10 cellular contexts compared by ENCODE assay signal in the genomic region with DNA sequence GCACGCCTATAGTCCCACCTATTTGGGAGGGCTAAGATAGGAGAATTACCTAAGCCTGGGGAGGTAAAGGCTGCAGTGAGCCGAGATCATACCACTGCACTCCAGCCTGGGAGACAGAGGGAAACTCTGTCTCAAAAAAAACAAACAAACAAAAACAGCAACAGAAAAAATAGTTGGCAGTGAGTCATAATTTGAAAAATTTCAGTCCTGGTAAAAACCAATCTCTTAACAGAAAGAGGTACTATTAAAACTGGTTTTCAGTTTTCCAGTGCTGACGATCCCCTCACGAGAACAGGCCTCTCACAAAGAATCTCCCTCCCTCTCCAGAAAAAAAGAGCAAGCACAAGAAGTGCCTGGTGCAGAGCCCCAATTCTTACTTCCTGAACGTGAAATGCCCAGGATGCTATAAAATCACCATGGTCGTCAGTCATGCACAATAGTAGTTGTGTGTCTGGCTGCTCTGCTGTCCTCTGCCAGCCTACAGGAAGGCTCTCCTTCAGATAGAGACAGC. TPM values are rescaled to one million over a fixed set of nuclear protein-coding genes. Genes with fewer than 3 reads are reported as not detected.
A peak's percentile ranks its signal among the peaks of the same experiment; 100 is the strongest.
DNase-seq lines count a peak whose midpoint lies in the region; ATAC-seq and TF ChIP-seq lines count a peak whose summit lies in the region.
"Had no signal": no experiment of that assay in that cellular context is flagged by ENCODE, and none has a peak within 500 bp of the region (broad histone marks: within the 10 kb centered on the region; RNA-seq: fewer than 3 reads in every experiment).

No MANE protein-coding gene starts in this region.

- H2BK15ac ChIP-seq in IMR-90 (ENCODE audit: low read depth, low read length), result 0 out of 3 replicates have a peak overlapping the region, but pooled peaks have one; percentile 30

- no peak for TF ChIP-seq RAD21 in IMR-90 (IDR thresholded peaks at IDR 0.05; ENCODE audit: low read length)

- peak overlapping the region; percentile 67 for H3K9ac ChIP-seq in IMR-90 (ENCODE audit: low read depth, low read length)

- peak overlapping the region; percentile 92 for H4K5ac ChIP-seq in IMR-90 (ENCODE audit: low read depth, low read length)

- H3K23ac ChIP-seq in IMR-90 (ENCODE audit: low read depth, low read length), result peak overlapping the region; percentile 21; the same call in 1 of the 2 replicates

- H2BK5ac ChIP-seq in IMR-90 (ENCODE audit: low read depth, low read length, poor library complexity, severe bottlenecking), result peak overlapping the region; percentile 76

- POLR2A ChIA-PET in IMR-90 (lab: Charles Lee; ENCODE audit: unreplicated experiment), result no interaction called here

- in situ Hi-C loops in IMR-90 (cut with MboI; ENCODE audit: low sequenced_read_pairs), result no loop called here

- peak overlapping the region; percentile 28; the same call in 1 of the 2 replicates for H4K91ac ChIP-seq in IMR-90 (ENCODE audit: insufficient read depth, low read depth, low read length)

- H2BK20ac ChIP-seq in IMR-90 (ENCODE audit: low read depth, low read length), result peak overlapping the region; percentile 22

- peaks cover 93% of the 10 kb centered on the region for H4K20me1 ChIP-seq in IMR-90 (ENCODE audit: insufficient read depth, low read length)

- CTCF ChIA-PET in IMR-90 (lab: Yijun Ruan, JAX), result interaction anchor here (1.3 kb wide), 1 partner anchor 113 kb away, joined by 3 read pairs; no protein-coding TSS in a partner anchor

- no CpG with 5 or more reads among the region's 6 CpGs for WGBS in IMR-90 (ENCODE audit: extremely low coverage in 2 of 2, insufficient read length in 1 of 2), 2 experiments
- 51 to 54% methylated on average over 6 of the region's 6 CpGs for WGBS in lung, 2 donors
- 50% methylated on average over 6 of the region's 6 CpGs for WGBS in suprapubic skin

- peak overlapping the region; percentile 76 for H3K4me2 ChIP-seq in IMR-90 (ENCODE audit: low read depth, low read length)

- H3K27me3 ChIP-seq in IMR-90 (ENCODE audit: control insufficient read depth, insufficient read depth, low read length) (no peaks in the 10 kb centered on the region), lung (ENCODE audit: control insufficient read depth, insufficient read depth) (no peaks in the 10 kb centered on the region), suprapubic skin (no peaks in the 10 kb centered on the region)

- peaks cover 24% of the 10 kb centered on the region for H3K4me1 ChIP-seq in IMR-90 (ENCODE audit: control insufficient read depth, insufficient read depth, low read length)
- peaks cover 5 to 28% of the 10 kb centered on the region in 2 donors for H3K4me1 ChIP-seq in lung (ENCODE audit: control insufficient read depth in 2 of 2, insufficient read depth in 2 of 2, low read length in 2 of 2)
- peaks cover 43% of the 10 kb centered on the region for H3K4me1 ChIP-seq in suprapubic skin

- no peak for TF ChIP-seq EP300 in suprapubic skin (IDR thresholded peaks at IDR 0.05)

- dilution Hi-C loops in IMR-90 (cut with HindIII; ENCODE audit: low sequenced_read_pairs, unreplicated experiment), result no loop called here

- H3K9me3 ChIP-seq in IMR-90 (ENCODE audit: control insufficient read depth, insufficient read depth, low read length) (no peaks in the 10 kb centered on the region), lung (ENCODE audit: control insufficient read depth in 2 of 2, insufficient read depth in 1 of 2, low read length in 1 of 2) (no peaks in the 10 kb centered on the region), suprapubic skin (no peaks in the 10 kb centered on the region)

- intact Hi-C loops in IMR-90 (cut with micrococcal nuclease), result loop anchor here (5.0 kb wide), 1 partner anchor 48 kb away; no protein-coding TSS in a partner anchor

- peaks cover 30% of the 10 kb centered on the region for H3K9me1 ChIP-seq in IMR-90 (ENCODE audit: insufficient read depth, low read length)

- no peak overlapping the region for H2AK9ac ChIP-seq in IMR-90 (replicated peaks; ENCODE audit: low read depth, low read length, poor library complexity)

- H3K56ac ChIP-seq in IMR-90 (ENCODE audit: extremely low read depth, insufficient read depth, low read length), result peak overlapping the region; percentile 61; the same call in 1 of the 2 replicates

- no TSS peak for BruUV-seq in IMR-90 (replicated peaks; lab: Mats Ljungman, UMichigan)

- peak overlapping the region; percentile 79 for H3K4ac ChIP-seq in IMR-90 (ENCODE audit: low read depth, low read length)

- DNase-seq in IMR-90 (no peak), lung (ENCODE audit: low spot score) (no peak), suprapubic skin (ENCODE audit: low spot score in 2 of 2) (no peak), HuH-7.5 (ENCODE audit: low spot score) (no peak), NCI-H2196 (lab: John Stamatoyannopoulos, UW; ENCODE audit: unreplicated experiment) (no peak), NCI-H1694 treated with DMSO at 0.1 percent for 48 hours (lab: John Stamatoyannopoulos, UW) (no peak), NCI-H187 (lab: John Stamatoyannopoulos, UW) (no peak)
- DNase-seq: NCI-H510A treated with DMSO at 0.1 percent for 48 hours; stimulated activated CD4-positive, alpha-beta T cell treated with anti-CD3 and anti-CD28 coated beads, Interleukin-1b, Interleukin-23, amount 100 ng/mL, for 48 hours had no signal

- H4K8ac ChIP-seq in IMR-90 (ENCODE audit: low read depth in 2 of 2, low read length in 2 of 2), result peak overlapping the region; percentile 34 to 41; a peak in 1 of 4 replicates

- H3K18ac ChIP-seq in IMR-90 (ENCODE audit: low read depth, low read length), result peak overlapping the region; percentile 91

- H3K36me3 ChIP-seq in IMR-90 (ENCODE audit: control insufficient read depth, insufficient read depth, low read length) (no peaks in the 10 kb centered on the region), lung (ENCODE audit: control insufficient read depth in 2 of 2, insufficient read depth in 2 of 2, low read length in 2 of 2) (peaks cover 0 to 3% of the 10 kb centered on the region in 2 donors), suprapubic skin (no peaks in the 10 kb centered on the region)

- peak overlapping the region; percentile 40 for H3K14ac ChIP-seq in IMR-90 (replicated peaks; ENCODE audit: low read depth, low read length)

- ATAC-seq in IMR-90 (ENCODE audit: low read depth), result no peak
- ATAC-seq in lung (ENCODE audit: insufficient read depth, low FRiP score), result no peak

- TF ChIP-seq POLR2A in IMR-90 (IDR thresholded peaks at IDR 0.05; ENCODE audit: low read depth, low read length) (no peak), suprapubic skin (IDR thresholded peaks at IDR 0.05) (no peak)

- peak overlapping the region; percentile 88 for H2AK5ac ChIP-seq in IMR-90 (ENCODE audit: low read depth, low read length)

- H3K27ac ChIP-seq in IMR-90 (ENCODE audit: insufficient read depth, low read length) (peak overlapping the region; percentile 94), cingulate gyrus (ENCODE audit: low read depth, low read length) (peak overlapping the region; percentile 91), lung (ENCODE audit: low read depth in 1 of 2, low read length in 1 of 2) (peak overlapping the region; percentile 69 to 70), suprapubic skin (peak overlapping the region; percentile 61)

- H2AFZ ChIP-seq in IMR-90 (replicated peaks; ENCODE audit: low read length, poor library complexity), result no peak overlapping the region

- no peak overlapping the region for H3K4me3 ChIP-seq in IMR-90 (ENCODE audit: insufficient read depth, low read depth, low read length)
- H3K4me3 ChIP-seq in lung, result no peak overlapping the region
- no peak overlapping the region for H3K4me3 ChIP-seq in suprapubic skin

- peak overlapping the region; percentile 36; the same call in 1 of the 2 replicates for H2BK120ac ChIP-seq in IMR-90 (ENCODE audit: low read depth, low read length)

- TF ChIP-seq CTCF in IMR-90 (conservative IDR thresholded peaks at IDR 0.05; ENCODE audit: low read depth, low read length), result no peak
- no peak for TF ChIP-seq CTCF in lung (IDR thresholded peaks at IDR 0.05; ENCODE audit: control extremely low read depth, extremely low read depth)
- no peak for TF ChIP-seq CTCF in suprapubic skin (IDR thresholded peaks at IDR 0.05)

- H3K79me1 ChIP-seq in IMR-90 (ENCODE audit: low read depth in 1 of 2, low read length in 2 of 2), result peaks cover 8 to 66% of the 10 kb centered on the region in 2 experiments

TF ChIP-seq in IMR-90, 13 proteins besides CTCF, POLR2A, EP300 and RAD21 (continues in another document):
- no peak for TF ChIP-seq MAZ (IDR thresholded peaks at IDR 0.05; ENCODE audit: borderline replicate concordance, low read depth, low read length)
- no peak for TF ChIP-seq RFX5 (IDR thresholded peaks at IDR 0.05; ENCODE audit: low read depth, low read length)
- TF ChIP-seq RCOR1 (IDR thresholded peaks at IDR 0.05; ENCODE audit: insufficient replicate concordance, low read length), result no peak
- no peak for TF ChIP-seq BHLHE40 (IDR thresholded peaks at IDR 0.05; ENCODE audit: low read depth, low read length)
- no peak for TF ChIP-seq FOS (IDR thresholded peaks at IDR 0.05; ENCODE audit: low read depth, low read length)
- no peak for TF ChIP-seq MAFK (IDR thresholded peaks at IDR 0.05; ENCODE audit: low read depth, low read length)
- no peak for TF ChIP-seq CEBPB (IDR thresholded peaks at IDR 0.05; ENCODE audit: low read depth, low read length)
- TF ChIP-seq, protein P1, sequence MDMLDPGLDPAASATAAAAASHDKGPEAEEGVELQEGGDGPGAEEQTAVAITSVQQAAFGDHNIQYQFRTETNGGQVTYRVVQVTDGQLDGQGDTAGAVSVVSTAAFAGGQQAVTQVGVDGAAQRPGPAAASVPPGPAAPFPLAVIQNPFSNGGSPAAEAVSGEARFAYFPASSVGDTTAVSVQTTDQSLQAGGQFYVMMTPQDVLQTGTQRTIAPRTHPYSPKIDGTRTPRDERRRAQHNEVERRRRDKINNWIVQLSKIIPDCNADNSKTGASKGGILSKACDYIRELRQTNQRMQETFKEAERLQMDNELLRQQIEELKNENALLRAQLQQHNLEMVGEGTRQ (IDR thresholded peaks at IDR 0.05; ENCODE audit: low read depth, low read length), result no peak
- no peak for TF ChIP-seq SMC3 (IDR thresholded peaks at IDR 0.05; ENCODE audit: low read depth, low read length)
- TF ChIP-seq CHD1 (IDR thresholded peaks at IDR 0.05; ENCODE audit: low read depth, low read length), result no peak
- no peak for TF ChIP-seq MXI1 (IDR thresholded peaks at IDR 0.05; ENCODE audit: borderline replicate concordance, low read depth, low read length)

RNA-seq across cellular contexts. Expression of a gene that starts 22.8 kb away (rescaled TPM):
- 80.5 and 87.8 TPM in 2 replicates for total RNA-seq in IMR-90 (2012; rRNA removed)
- polyA plus RNA-seq in IMR-90 (2012; rRNA removed), result 216 and 229 TPM in 2 replicates
- polyA plus RNA-seq in IMR-90 (2012; cell fraction: cytosol; rRNA removed), result 110 and 154 TPM in 2 replicates
- 236 and 307 TPM in 2 replicates for polyA plus RNA-seq in IMR-90 (2012; cell fraction: nucleus; rRNA removed; ENCODE audit: low replicate concordance)
- 100 to 1,000 TPM; 102 to 203 TPM for total RNA-seq in lung
- 10 to 100 TPM; 62.6 to 67.4 TPM for polyA plus RNA-seq in lung
- 100 to 1,000 TPM; 132 to 162 (median 144) TPM for total RNA-seq in suprapubic skin
